Comparison of ENCODE assay signal across 8 cellular contexts in genomic region chr4:44493924-44494323, GRCh38. TPM values are rescaled to one million over a fixed set of nuclear protein-coding genes. Genes with fewer than 3 reads are reported as not detected.
DNase-seq lines count a peak whose midpoint lies in the region; ATAC-seq and TF ChIP-seq lines count a peak whose summit lies in the region.

No MANE protein-coding gene starts in this region.

- H3K4me1 ChIP-seq in adipocyte (ENCODE audit: control insufficient read depth, insufficient read depth, low read length), result peaks cover 10% of the 10 kb centered on the region
- H3K4me1 ChIP-seq in mesenchymal stem cell (ENCODE audit: control insufficient read depth, insufficient read depth, low read depth, low read length), result no peaks in the 10 kb centered on the region

- H3K14ac ChIP-seq in mesenchymal stem cell (ENCODE audit: low read length in 2 of 2), result no peak overlapping the region

- no peaks in the 10 kb centered on the region for H3K9me3 ChIP-seq in adipocyte (ENCODE audit: control insufficient read depth, low read length)
- no peaks in the 10 kb centered on the region for H3K9me3 ChIP-seq in mesenchymal stem cell (ENCODE audit: control insufficient read depth, low read length)

- H3K4me1 Mint-ChIP-seq in stimulated activated naive CD8-positive, alpha-beta T cell treated with anti-CD3 and anti-CD28 coated beads, Interleukin-15, amount 100 ng/mL, for 72 hours, result no peaks in the 10 kb centered on the region

- H3K4me3 ChIP-seq in adipocyte (ENCODE audit: low read length) (no peak overlapping the region), mesenchymal stem cell (ENCODE audit: insufficient read depth in 1 of 2, low read depth in 1 of 2, low read length in 2 of 2) (no peak overlapping the region)

- peak; percentile 11 for DNase-seq in GM10248 (ENCODE audit: extremely low spot score)
- peak; percentile 37 for DNase-seq in adipocyte (ENCODE audit: low read depth)
- DNase-seq in mesenchymal stem cell, result peak; percentile 7
- DNase-seq in SKM-1 treated with dmso at 0.1 percent for 144 hours (lab: John Stamatoyannopoulos, UW; ENCODE audit: unreplicated experiment), result no peak
- no peak for DNase-seq in stimulated activated naive CD8-positive, alpha-beta T cell treated with anti-CD3 and anti-CD28 coated beads, Interleukin-15, amount 100 ng/mL, for 72 hours

- H2BK5ac ChIP-seq in mesenchymal stem cell (ENCODE audit: low read depth, low read length, poor library complexity, severe bottlenecking), result no peak overlapping the region

- H2AFZ ChIP-seq in mesenchymal stem cell (ENCODE audit: low read depth, low read length), result no peak overlapping the region

- H3K27me3 Mint-ChIP-seq in stimulated activated naive CD8-positive, alpha-beta T cell treated with anti-CD3 and anti-CD28 coated beads, Interleukin-15, amount 100 ng/mL, for 72 hours, result no peaks in the 10 kb centered on the region

- H3K36me3 ChIP-seq in adipocyte (ENCODE audit: control insufficient read depth, insufficient read depth, low read length, severe bottlenecking) (no peaks in the 10 kb centered on the region), mesenchymal stem cell (ENCODE audit: control insufficient read depth in 1 of 2, insufficient read depth in 2 of 2, low read depth in 1 of 2, low read length in 2 of 2) (no peaks in the 10 kb centered on the region)

- POLR2A ChIA-PET in GM10248 (lab: Yijun Ruan, JAX), result no interaction called here

- ATAC-seq in HG03159 (IDR thresholded peaks at IDR 0.05; ENCODE audit: unreplicated experiment) (peak; percentile 79), GM18907 (IDR thresholded peaks at IDR 0.05; ENCODE audit: unreplicated experiment) (no peak), HG03025 (IDR thresholded peaks at IDR 0.05; ENCODE audit: low FRiP score, unreplicated experiment) (no peak)
- ATAC-seq in stimulated activated naive CD8-positive, alpha-beta T cell treated with anti-CD3 and anti-CD28 coated beads, Interleukin-15, amount 100 ng/mL, for 72 hours, result no peak

- no peak overlapping the region for H3K4me2 ChIP-seq in mesenchymal stem cell (ENCODE audit: low read length, poor library complexity, severe bottlenecking)

- H3K9ac ChIP-seq in adipocyte (ENCODE audit: low read length) (no peak overlapping the region), mesenchymal stem cell (ENCODE audit: low read length) (no peak overlapping the region)

- H3K4me3 Mint-ChIP-seq in stimulated activated naive CD8-positive, alpha-beta T cell treated with anti-CD3 and anti-CD28 coated beads, Interleukin-15, amount 100 ng/mL, for 72 hours, result no peak overlapping the region

- H3K79me1 ChIP-seq in mesenchymal stem cell (replicated peaks; ENCODE audit: low read length, poor library complexity, severe bottlenecking), result no peaks in the 10 kb centered on the region

- H3K4ac ChIP-seq in mesenchymal stem cell (ENCODE audit: low read depth in 1 of 2, low read length in 2 of 2), result no peak overlapping the region

- WGBS in mesenchymal stem cell, result 67% methylated on average over 1 of the region's 6 CpGs

- H3K27ac ChIP-seq in mesenchymal stem cell (ENCODE audit: low read length, poor library complexity, severe bottlenecking), result no peak overlapping the region

- no peak overlapping the region for H3K27ac Mint-ChIP-seq in stimulated activated naive CD8-positive, alpha-beta T cell treated with anti-CD3 and anti-CD28 coated beads, Interleukin-15, amount 100 ng/mL, for 72 hours

- no peak overlapping the region for H2BK15ac ChIP-seq in mesenchymal stem cell (ENCODE audit: low read depth, poor library complexity, severe bottlenecking)

- H2AK5ac ChIP-seq in mesenchymal stem cell (ENCODE audit: low read length, severe bottlenecking), result no peak overlapping the region

- no peaks in the 10 kb centered on the region for H3K9me3 Mint-ChIP-seq in stimulated activated naive CD8-positive, alpha-beta T cell treated with anti-CD3 and anti-CD28 coated beads, Interleukin-15, amount 100 ng/mL, for 72 hours

- no peak overlapping the region for H4K8ac ChIP-seq in mesenchymal stem cell (ENCODE audit: low read length)

- no peak overlapping the region for H2BK12ac ChIP-seq in mesenchymal stem cell (ENCODE audit: low read length in 2 of 2)

- H2BK120ac ChIP-seq in mesenchymal stem cell (ENCODE audit: low read depth, low read length), result no peak overlapping the region

- H3K23ac ChIP-seq in mesenchymal stem cell (ENCODE audit: low read length in 2 of 2), result no peak overlapping the region

- no peak for TF ChIP-seq CTCF in GM10248 (IDR thresholded peaks at IDR 0.05; ENCODE audit: control extremely low read depth, extremely low read depth, low read depth, missing control alignments)

- no peak overlapping the region for H3K18ac ChIP-seq in mesenchymal stem cell (ENCODE audit: low read depth in 1 of 2, low read length in 2 of 2)

- no peak overlapping the region for H4K91ac ChIP-seq in mesenchymal stem cell (ENCODE audit: low read length)

- CTCF ChIA-PET in GM10248 (lab: Yijun Ruan, JAX), result interaction anchor here (0.8 to 2.0 kb wide), 5 partner anchors 11 to 1357 kb away, joined by 3 to 8 read pairs (median 4); partner anchors contain the start of gene KCTD8

- H3K27me3 ChIP-seq in adipocyte (replicated peaks; ENCODE audit: control insufficient read depth, insufficient read depth, low read length) (no peaks in the 10 kb centered on the region), mesenchymal stem cell (ENCODE audit: control insufficient read depth in 1 of 2, insufficient read depth in 1 of 2, low read length in 2 of 2) (no peaks in the 10 kb centered on the region)

RNA-seq across cellular contexts. Expression of gene KCTD8, which starts 45.3 kb away (rescaled TPM):
- polyA plus RNA-seq in mesenchymal stem cell (2013, experiment 1 of 2), result not detected
- polyA plus RNA-seq in mesenchymal stem cell (2013, experiment 2 of 2), result not detected

Comparison
In these comparisons a context has a peak if more than half of its experiments do, and no peak if none do; other contexts are left out.
1. DNase-seq: peak in GM10248 (single experiment), adipocyte (single experiment) and mesenchymal stem cell (single experiment); none in SKM-1 treated with dmso at 0.1 percent for 144 hours (single experiment) and stimulated activated naive CD8-positive, alpha-beta T cell treated with anti-CD3 and anti-CD28 coated beads, Interleukin-15, amount 100 ng/mL, for 72 hours (0 of 2).